6 cellular contexts compared by ENCODE assay signal in the genomic region with DNA sequence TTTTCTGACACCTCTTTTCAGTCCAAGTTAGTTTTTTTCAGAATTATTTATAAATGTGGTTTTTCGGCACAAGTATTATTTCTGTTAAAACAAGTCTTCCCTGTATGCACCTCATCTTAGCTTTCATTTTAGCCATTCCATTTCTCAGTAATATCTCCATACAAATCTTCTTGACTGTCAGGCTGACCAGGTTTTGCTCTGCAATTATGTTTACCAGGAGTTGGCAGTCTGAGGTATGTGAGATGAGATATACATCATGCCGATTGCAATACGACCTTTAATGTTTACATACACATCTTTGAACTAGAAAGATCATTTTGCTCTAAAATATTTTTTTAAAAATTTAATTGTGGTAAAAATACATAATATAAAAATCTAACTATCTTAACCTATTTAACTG.
"Had no signal": no experiment of that assay in that cellular context is flagged by ENCODE, and none has a peak within 500 bp of the region (broad histone marks: within the 10 kb centered on the region; RNA-seq: fewer than 3 reads in every experiment).

No MANE protein-coding gene starts in this region.

- H3K27ac ChIP-seq: HL-60 had no signal

- H2AFZ ChIP-seq: GM23338 had no signal

- H3K4me2 ChIP-seq: GM23338 had no signal

- DNase-seq: H9, HCEC 1CT, KBM-7 had no signal

- ATAC-seq: GM23338, HepG2 had no signal

- H3K4me3 ChIP-seq: GM23338 had no signal
